In genomic region chr3:29758108-29759020, GRCh38 we compare ENCODE assay signal across 11 cellular contexts.
A peak's percentile ranks its signal among the peaks of the same experiment; 100 is the strongest.
DNase-seq lines count a peak whose midpoint lies in the region; ATAC-seq, FAIRE-seq and TF ChIP-seq lines count a peak whose summit lies in the region.
"Had no signal": no experiment of that assay in that cellular context is flagged by ENCODE, and none has a peak within 500 bp of the region (broad histone marks: within the 10 kb centered on the region; RNA-seq: fewer than 3 reads in every experiment).

No MANE protein-coding gene starts in this region.

- TF ChIP-seq POLR2A in GM12892 (IDR thresholded peaks at IDR 0.05; ENCODE audit: low read depth, low read length) = no peak

- no peak overlapping the region for H2AFZ ChIP-seq in PC-3 (ENCODE audit: low read length)

- peak overlapping the region; percentile 39 to 77 (median 47) for H3K27ac Mint-ChIP-seq in nephron

- no peaks in the 10 kb centered on the region for H4K20me1 ChIP-seq in PC-3 (ENCODE audit: low read length)
- H4K20me1 ChIP-seq: BLaER1 had no signal

- H3K9ac ChIP-seq in PC-3 (ENCODE audit: low read length) = no peak overlapping the region
- H3K9ac ChIP-seq: BLaER1 had no signal

- DNase-seq in AG04449 (ENCODE audit: low read depth, low spot score) (peak; percentile 51), PC-3 (peak; percentile 24), fibroblast of gingiva (ENCODE audit: low read depth) (peak; percentile 92), left colon (no peak), GM12892 (ENCODE audit: insufficient read length) (no peak)
- DNase-seq: activated CD4-positive, CD25-positive, alpha-beta regulatory T cell treated with anti-CD3 and anti-CD28 coated beads, Interleukin-2, amount 50 U/mL, for 72 hours; NCI-H2107 had no signal

- ATAC-seq in PC-3 (no peak; the same call in 1 of the 2 replicates), left colon (no peak), HG02981 (IDR thresholded peaks at IDR 0.05; ENCODE audit: unreplicated experiment) (no peak), HG02610 (IDR thresholded peaks at IDR 0.05; ENCODE audit: unreplicated experiment) (no peak)

- CTCF ChIA-PET in AG04449 (lab: Yijun Ruan, JAX) = no interaction called here
- CTCF ChIA-PET in PC-3 (lab: Charles Lee) = no interaction called here

- intact Hi-C loops in PC-3 (cut with micrococcal nuclease) (no loop called here), left colon (cut with DNase I, micrococcal nuclease) (no loop called here)

- H3K4me1 ChIP-seq in PC-3 (ENCODE audit: insufficient read depth, low read length) = peaks cover 30% of the 10 kb centered on the region
- H3K4me1 ChIP-seq: BLaER1 had no signal

- no peaks in the 10 kb centered on the region for H3K27me3 Mint-ChIP-seq in nephron (ENCODE audit: low read depth)

- H3F3A ChIP-seq in PC-3 (ENCODE audit: low read length, unreplicated experiment) = no peaks in the 10 kb centered on the region

- peaks cover 42% of the 10 kb centered on the region for H3K4me1 Mint-ChIP-seq in nephron

- H3K4me2 ChIP-seq in PC-3 (ENCODE audit: low read length) = no peak overlapping the region
- H3K4me2 ChIP-seq: BLaER1 had no signal

- no peaks in the 10 kb centered on the region for H3K9me2 ChIP-seq in PC-3 (replicated peaks; ENCODE audit: low read length)

- no peaks in the 10 kb centered on the region for H3K9me3 Mint-ChIP-seq in nephron

- no peaks in the 10 kb centered on the region for H3K36me3 ChIP-seq in PC-3 (ENCODE audit: low read depth, low read length)
- H3K36me3 ChIP-seq: BLaER1 had no signal

- peak overlapping the region in 1 of 3 experiments; percentile 2 for H3K4me3 Mint-ChIP-seq in nephron

- H3K27ac ChIP-seq in PC-3 (ENCODE audit: low read length) = no peak overlapping the region
- H3K27ac ChIP-seq: BLaER1 had no signal

- H3K79me2 ChIP-seq in PC-3 (ENCODE audit: low read length) = no peaks in the 10 kb centered on the region

- no peak overlapping the region for H3K4me3 ChIP-seq in AG04449 (ENCODE audit: low read depth, low read length)
- no peak overlapping the region for H3K4me3 ChIP-seq in PC-3 (ENCODE audit: low read length)
- H3K4me3 ChIP-seq: BLaER1 had no signal

- no TSS peak for BruUV-seq in PC-3 (replicated peaks; lab: Mats Ljungman, UMichigan)

- TF ChIP-seq CTCF in AG04449 (IDR thresholded peaks at IDR 0.05; ENCODE audit: insufficient read depth, low read length, missing control alignments) (no peak), PC-3 (conservative IDR thresholded peaks at IDR 0.05; ENCODE audit: low read depth, low read length) (no peak), nephron (IDR thresholded peaks at IDR 0.05; ENCODE audit: unreplicated experiment in 3 of 3) (no peak)

- H3K36me3 Mint-ChIP-seq in nephron (ENCODE audit: low read depth) = no peaks in the 10 kb centered on the region

- POLR2A ChIA-PET in AG04449 (lab: Yijun Ruan, JAX) = no interaction called here
- POLR2A ChIA-PET in PC-3 (lab: Charles Lee; ENCODE audit: unreplicated experiment) = interaction anchor here (0.5 kb wide), 1 partner anchor 233 kb away, joined by 3 read pairs; no protein-coding TSS in a partner anchor

- H3K27me3 ChIP-seq in PC-3 (ENCODE audit: low read length) = no peaks in the 10 kb centered on the region
- H3K27me3 ChIP-seq: BLaER1 had no signal

- H3K9me3 ChIP-seq in PC-3 (ENCODE audit: low read length) = no peaks in the 10 kb centered on the region
- H3K9me3 ChIP-seq: BLaER1 had no signal

- no peak for FAIRE-seq in GM12892 (lab: Jason Lieb, UNC)

Comparison
In these comparisons a context has a peak if more than half of its experiments do, and no peak if none do; other contexts are left out.
1. DNase-seq: peak in AG04449 (single experiment), PC-3 (single experiment) and fibroblast of gingiva (single experiment); none in left colon (0 of 2) and GM12892 (single experiment).